ENCODE assay signal across 35 cellular contexts in the genomic region with DNA sequence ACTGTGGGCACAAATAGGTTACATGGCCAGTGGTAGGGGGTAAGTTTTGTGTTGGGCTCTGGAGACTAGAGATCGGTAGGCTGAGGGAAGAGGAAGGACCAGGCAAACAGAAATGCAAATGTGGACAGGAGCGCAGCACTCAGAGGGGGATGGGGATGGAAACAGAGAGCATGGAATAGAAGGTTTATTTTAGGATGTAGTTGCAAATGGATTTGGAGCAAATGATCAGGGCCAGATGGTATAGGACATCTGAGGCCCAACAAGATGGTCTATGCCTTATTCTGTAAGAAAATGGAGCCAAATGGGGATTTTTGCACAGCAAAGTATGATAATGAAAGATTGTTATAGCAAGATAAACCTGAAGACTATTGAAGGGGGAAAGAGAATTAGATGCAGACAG.
"Had no signal": no experiment of that assay in that cellular context is flagged by ENCODE, and none has a peak within 500 bp of the region (broad histone marks: within the 10 kb centered on the region; RNA-seq: fewer than 3 reads in every experiment).

No MANE protein-coding gene starts in this region.

- H3K36me3 ChIP-seq: adrenal gland, brain microvascular endothelial cell, breast epithelium had no signal

- H3K27ac Mint-ChIP-seq: activated B cell treated with CpG ODN at 0.5 μM for 24 hours; activated CD4-positive, alpha-beta memory T cell treated with anti-CD3 and anti-CD28 coated beads for 36 hours; activated CD4-positive, alpha-beta T cell treated with anti-CD3 and anti-CD28 coated beads, Interleukin-2, amount 10 ng/mL, durations not matched to agents 24 days and 14 days; activated CD8-positive, alpha-beta T cell treated with anti-CD3 and anti-CD28 coated beads for 36 hours; activated naive CD4-positive, alpha-beta T cell treated with anti-CD3 and anti-CD28 coated beads for 36 hours; activated naive CD4-positive, alpha-beta T cell treated with anti-CD3 and anti-CD28 coated beads, Interleukin-2, amount 50 U/mL, for 72 hours; activated naive CD8-positive, alpha-beta T cell treated with anti-CD3 and anti-CD28 coated beads for 36 hours; activated T-cell treated with anti-CD3 and anti-CD28 coated beads, Interleukin-2, amount 50 U/mL, for 72 hours; activated T-helper 1 cell treated with anti-CD3 and anti-CD28 coated beads, Interleukin-12 subunit alpha, Interleukin-12 subunit beta, Interleukin-2, Interleukin-4 antibody, amounts not matched to agents 30 ng/mL and 10 ng/mL and 1 ng/mL, durations not matched to agents 14 hours and 24 hours and 36 hours; activated T-helper 17 cell treated with anti-CD3 and anti-CD28 coated beads, Interleukin-2, amount 50 U/mL, for 72 hours; T-helper 1 cell treated with Interleukin-12 subunit alpha and Interleukin-12 subunit beta and Interleukin-4 antibody, amounts not matched to agents 30 μg/mL and 1 μg/mL, for 36 hours; T-helper 2 cell treated with Interferon-gamma antibody and Interleukin-4, amounts not matched to agents 5 μg/mL and 100 μg/mL, for 36 hours had no signal

- H3K4me3 ChIP-seq: adrenal gland, body of pancreas, breast epithelium had no signal

- ATAC-seq: activated CD8-positive, alpha-beta T cell treated with anti-CD3 and anti-CD28 coated beads for 36 hours; activated naive CD4-positive, alpha-beta T cell treated with anti-CD3 and anti-CD28 coated beads, Interleukin-2, amount 50 U/mL, for 72 hours; activated T-cell treated with anti-CD3 and anti-CD28 coated beads, Interleukin-2, amount 50 U/mL, for 4 hours; activated T-cell treated with anti-CD3 and anti-CD28 coated beads, Interleukin-2, amount 50 U/mL, for 72 hours; activated T-helper 17 cell treated with anti-CD3 and anti-CD28 coated beads, Interleukin-2, amount 50 U/mL, for 72 hours; body of pancreas had no signal

- H3K4me1 Mint-ChIP-seq: activated B cell treated with CpG ODN at 0.5 μM for 24 hours; activated CD4-positive, alpha-beta T cell treated with anti-CD3 and anti-CD28 coated beads, Interleukin-2, amount 10 ng/mL, durations not matched to agents 24 days and 14 days; activated naive CD8-positive, alpha-beta T cell treated with anti-CD3 and anti-CD28 coated beads for 36 hours; activated T-helper 17 cell treated with anti-CD3 and anti-CD28 coated beads, Interleukin-2, amount 50 U/mL, for 72 hours had no signal

- H3K27me3 ChIP-seq: adrenal gland, body of pancreas, brain microvascular endothelial cell, breast epithelium had no signal

- H3K4me3 Mint-ChIP-seq: activated B cell treated with CpG ODN at 0.5 μM for 24 hours; activated CD4-positive, alpha-beta memory T cell treated with anti-CD3 and anti-CD28 coated beads for 36 hours; activated CD4-positive, alpha-beta T cell treated with anti-CD3 and anti-CD28 coated beads, Interleukin-2, amount 10 ng/mL, durations not matched to agents 24 days and 14 days; activated CD8-positive, alpha-beta T cell treated with anti-CD3 and anti-CD28 coated beads for 36 hours; activated naive CD4-positive, alpha-beta T cell treated with anti-CD3 and anti-CD28 coated beads for 36 hours; activated naive CD8-positive, alpha-beta T cell treated with anti-CD3 and anti-CD28 coated beads for 36 hours; activated T-cell treated with anti-CD3 and anti-CD28 coated beads, Interleukin-2, amount 50 U/mL, for 4 hours; activated T-cell treated with anti-CD3 and anti-CD28 coated beads, Interleukin-2, amount 50 U/mL, for 72 hours; activated T-helper 1 cell treated with anti-CD3 and anti-CD28 coated beads, Interleukin-12 subunit alpha, Interleukin-12 subunit beta, Interleukin-2, Interleukin-4 antibody, amounts not matched to agents 30 ng/mL and 10 ng/mL and 1 ng/mL, durations not matched to agents 14 hours and 24 hours and 36 hours; activated T-helper 17 cell treated with anti-CD3 and anti-CD28 coated beads, Interleukin-2, amount 50 U/mL, for 72 hours; T-helper 1 cell treated with Interleukin-12 subunit alpha and Interleukin-12 subunit beta and Interleukin-4 antibody, amounts not matched to agents 30 μg/mL and 1 μg/mL, for 36 hours; T-helper 2 cell treated with Interferon-gamma antibody and Interleukin-4, amounts not matched to agents 5 μg/mL and 100 μg/mL, for 36 hours had no signal

- H3K4me1 ChIP-seq: adrenal gland, body of pancreas, breast epithelium had no signal

- DNase-seq: activated B cell treated with CpG ODN at 0.5 μM for 24 hours; activated CD4-positive, alpha-beta memory T cell treated with anti-CD3 and anti-CD28 coated beads for 36 hours; activated CD4-positive, alpha-beta T cell treated with anti-CD3 and anti-CD28 coated beads for 4 hours; activated CD4-positive, alpha-beta T cell treated with anti-CD3 and anti-CD28 coated beads, Interleukin-2, amount 10 ng/mL, durations not matched to agents 24 days and 14 days; activated CD4-positive, alpha-beta T cell treated with anti-CD3 and anti-CD28 coated beads, Interleukin-2, amount 50 U/mL, for 1 hour; activated CD4-positive, alpha-beta T cell treated with anti-CD3 and anti-CD28 coated beads, Interleukin-2, amount 50 U/mL, for 4 hours; activated CD4-positive, CD25-positive, alpha-beta regulatory T cell treated with anti-CD3 and anti-CD28 coated beads, Interleukin-2, amount 50 U/mL, for 72 hours; activated CD8-positive, alpha-beta memory T cell treated with anti-CD3 and anti-CD28 coated beads, Interleukin-2, amount 50 U/mL, for 4 hours; activated CD8-positive, alpha-beta T cell treated with anti-CD3 and anti-CD28 coated beads for 36 hours; activated effector memory CD4-positive, alpha-beta T cell treated with anti-CD3 and anti-CD28 coated beads, Interleukin-2, amount 50 U/mL, for 16 hours; activated gamma-delta T cell treated with Interleukin-2 at 50 U/mL for 16 hours; activated naive CD4-positive, alpha-beta T cell; activated naive CD4-positive, alpha-beta T cell treated with anti-CD3 and anti-CD28 coated beads for 36 hours; activated naive CD4-positive, alpha-beta T cell treated with anti-CD3 and anti-CD28 coated beads, Interleukin-2, amount 50 U/mL, for 16 hours; activated naive CD8-positive, alpha-beta T cell treated with anti-CD3 and anti-CD28 coated beads for 36 hours; activated T-cell treated with anti-CD3 and anti-CD28 coated beads for 4 hours; activated T-cell treated with anti-CD3 and anti-CD28 coated beads, Interleukin-2, amount 50 U/mL, for 1 hour; activated T-cell treated with anti-CD3 and anti-CD28 coated beads, Interleukin-2, amount 50 U/mL, for 4 hours; activated T-cell treated with anti-CD3 and anti-CD28 coated beads, Interleukin-2, amount 50 U/mL, for 72 hours; adrenal gland; amniotic stem cell; aorta; body of pancreas; brain microvascular endothelial cell; central memory CD4-positive, alpha-beta T cell; T-helper 1 cell; T-helper 2 cell; T-helper 9 cell had no signal

- H3K27ac ChIP-seq: adrenal gland, body of pancreas, brain microvascular endothelial cell, breast epithelium, VCaP had no signal

- H3K9me3 ChIP-seq: adrenal gland, body of pancreas, breast epithelium had no signal

- H3K9me3 Mint-ChIP-seq: activated B cell treated with CpG ODN at 0.5 μM for 24 hours; activated CD4-positive, alpha-beta T cell treated with anti-CD3 and anti-CD28 coated beads, Interleukin-2, amount 10 ng/mL, durations not matched to agents 24 days and 14 days; activated CD8-positive, alpha-beta T cell treated with anti-CD3 and anti-CD28 coated beads for 36 hours; activated naive CD4-positive, alpha-beta T cell treated with anti-CD3 and anti-CD28 coated beads for 36 hours; activated naive CD4-positive, alpha-beta T cell treated with anti-CD3 and anti-CD28 coated beads, Interleukin-2, amount 50 U/mL, for 72 hours; activated naive CD8-positive, alpha-beta T cell treated with anti-CD3 and anti-CD28 coated beads for 36 hours; activated T-cell treated with anti-CD3 and anti-CD28 coated beads, Interleukin-2, amount 50 U/mL, for 4 hours; activated T-helper 1 cell treated with anti-CD3 and anti-CD28 coated beads, Interleukin-12 subunit alpha, Interleukin-12 subunit beta, Interleukin-2, Interleukin-4 antibody, amounts not matched to agents 30 ng/mL and 10 ng/mL and 1 ng/mL, durations not matched to agents 14 hours and 24 hours and 36 hours; activated T-helper 17 cell treated with anti-CD3 and anti-CD28 coated beads, Interleukin-2, amount 50 U/mL, for 72 hours; T-helper 1 cell treated with Interleukin-12 subunit alpha and Interleukin-12 subunit beta and Interleukin-4 antibody, amounts not matched to agents 30 μg/mL and 1 μg/mL, for 36 hours; T-helper 2 cell treated with Interferon-gamma antibody and Interleukin-4, amounts not matched to agents 5 μg/mL and 100 μg/mL, for 36 hours had no signal

- H3K36me3 Mint-ChIP-seq: activated CD4-positive, alpha-beta memory T cell treated with anti-CD3 and anti-CD28 coated beads for 36 hours; activated naive CD4-positive, alpha-beta T cell treated with anti-CD3 and anti-CD28 coated beads, Interleukin-2, amount 50 U/mL, for 72 hours; activated naive CD8-positive, alpha-beta T cell treated with anti-CD3 and anti-CD28 coated beads for 36 hours had no signal
